Comparison of ENCODE assay signal across 10 cellular contexts in the genomic region with DNA sequence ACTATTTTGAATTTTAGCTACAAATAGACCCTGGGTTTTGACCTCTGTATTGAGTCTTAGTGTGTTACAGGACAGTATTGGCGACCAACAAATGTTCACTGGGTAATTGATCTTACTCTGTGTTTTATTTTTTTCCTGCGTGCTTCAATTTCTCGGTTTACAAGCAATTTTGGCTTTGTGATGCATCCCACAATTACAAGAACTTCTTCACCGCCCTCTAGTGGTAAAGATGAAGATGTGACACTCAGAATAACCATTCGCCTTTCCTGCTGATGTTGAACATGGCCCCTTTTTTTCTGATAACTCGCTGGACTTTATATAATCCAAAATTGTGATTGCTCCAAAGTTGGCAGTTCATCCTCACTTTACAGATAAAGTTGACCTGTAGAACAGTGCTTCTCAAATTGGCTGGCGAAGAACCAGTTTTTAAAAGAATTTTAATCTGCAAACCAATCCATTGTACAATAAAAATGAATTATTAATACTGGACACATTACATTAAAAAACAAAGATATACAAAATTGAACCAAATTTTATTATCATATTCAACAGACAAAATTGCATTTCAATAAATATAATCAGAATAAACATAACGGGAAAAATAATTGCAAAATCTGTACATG. TPM values are rescaled to one million over a fixed set of nuclear protein-coding genes. Genes with fewer than 3 reads are reported as not detected.
DNase-seq lines count a peak whose midpoint lies in the region; ATAC-seq and TF ChIP-seq lines count a peak whose summit lies in the region.
"Had no signal": no experiment of that assay in that cellular context is flagged by ENCODE, and none has a peak within 500 bp of the region (broad histone marks: within the 10 kb centered on the region; RNA-seq: fewer than 3 reads in every experiment).

No MANE protein-coding gene starts in this region.

- H3K4me1 ChIP-seq in left ventricle myocardium inferior (peaks cover 12% of the 10 kb centered on the region), gastrocnemius medialis (no peaks in the 10 kb centered on the region)

- no peak overlapping the region for H3K27ac Mint-ChIP-seq in activated CD8-positive, alpha-beta T cell treated with anti-CD3 and anti-CD28 coated beads, Interleukin-2, amount 10 ng/mL, durations not matched to agents 7 days and 5 days

- H3K4me3 ChIP-seq in left ventricle myocardium inferior (no peak overlapping the region), gastrocnemius medialis (no peak overlapping the region)
- H3K4me3 ChIP-seq: SK-N-MC, skin epidermis had no signal

- H3K36me3 ChIP-seq in left ventricle myocardium inferior (no peaks in the 10 kb centered on the region), gastrocnemius medialis (no peaks in the 10 kb centered on the region)

- H3K9me3 ChIP-seq in left ventricle myocardium inferior (replicated peaks) (no peaks in the 10 kb centered on the region), gastrocnemius medialis (no peaks in the 10 kb centered on the region)

- H3K27me3 ChIP-seq in left ventricle myocardium inferior (ENCODE audit: low read depth) (no peaks in the 10 kb centered on the region), gastrocnemius medialis (peaks cover 0 to 6% (median 0%) of the 10 kb centered on the region in 3 donors)

- no peaks in the 10 kb centered on the region for H3K9me3 Mint-ChIP-seq in activated CD8-positive, alpha-beta T cell treated with anti-CD3 and anti-CD28 coated beads, Interleukin-2, amount 10 ng/mL, durations not matched to agents 7 days and 5 days (ENCODE audit: insufficient read depth)

- in situ Hi-C loops in Caki2 (cut with HindIII; ENCODE audit: low pct_unique_long_range_greater_than_20kb, low sequenced_read_pairs), result no loop called here
- in situ Hi-C loops in gastrocnemius medialis (cut with MboI; ENCODE audit: low sequenced_read_pairs in 4 of 4), result loop anchor here (5.0 to 25.0 kb wide), 4 partner anchors 235 to 660 kb away; no protein-coding TSS in a partner anchor

- no peak for TF ChIP-seq POLR2A in gastrocnemius medialis (IDR thresholded peaks at IDR 0.05)

- no peak overlapping the region for H3K4me3 Mint-ChIP-seq in activated CD8-positive, alpha-beta T cell treated with anti-CD3 and anti-CD28 coated beads, Interleukin-2, amount 10 ng/mL, durations not matched to agents 7 days and 5 days

- H3K36me3 Mint-ChIP-seq in activated CD8-positive, alpha-beta T cell treated with anti-CD3 and anti-CD28 coated beads, Interleukin-2, amount 10 ng/mL, durations not matched to agents 7 days and 5 days (ENCODE audit: low read depth), result no peaks in the 10 kb centered on the region

- ATAC-seq in GM19452 (IDR thresholded peaks at IDR 0.05; ENCODE audit: unreplicated experiment) (peak; percentile 54), gastrocnemius medialis (peak; percentile 52 to 70), HG03460 (IDR thresholded peaks at IDR 0.05; ENCODE audit: unreplicated experiment) (no peak)
- peak; percentile 76 for ATAC-seq in activated CD8-positive, alpha-beta T cell treated with anti-CD3 and anti-CD28 coated beads, Interleukin-2, amount 10 ng/mL, durations not matched to agents 7 days and 5 days

- TF ChIP-seq CTCF in left ventricle myocardium inferior (IDR thresholded peaks at IDR 0.05; ENCODE audit: borderline replicate concordance) (peak; percentile 87), gastrocnemius medialis (IDR thresholded peaks at IDR 0.05 in 4 of 5, conservative IDR thresholded peaks at IDR 0.05 in 1 of 5) (peak; percentile 57 to 81 (median 72))

- peaks cover 24% of the 10 kb centered on the region for H3K27me3 Mint-ChIP-seq in activated CD8-positive, alpha-beta T cell treated with anti-CD3 and anti-CD28 coated beads, Interleukin-2, amount 10 ng/mL, durations not matched to agents 7 days and 5 days (ENCODE audit: low read depth)

- H3K27ac ChIP-seq in left ventricle myocardium inferior (replicated peaks) (no peak overlapping the region), gastrocnemius medialis (no peak overlapping the region)
- H3K27ac ChIP-seq: SK-N-MC, skin epidermis had no signal

- H3K4me1 Mint-ChIP-seq in activated CD8-positive, alpha-beta T cell treated with anti-CD3 and anti-CD28 coated beads, Interleukin-2, amount 10 ng/mL, durations not matched to agents 7 days and 5 days (ENCODE audit: low read depth), result peaks cover 13% of the 10 kb centered on the region

- intact Hi-C loops in left ventricle myocardium inferior (cut with micrococcal nuclease) (loop anchor here (2.0 kb wide), 1 partner anchor 236 kb away; no protein-coding TSS in a partner anchor), gastrocnemius medialis (cut with DNase I; ENCODE audit: low total_unique reads) (loop anchor here (1.0 to 5.0 kb wide), 4 partner anchors 195 to 665 kb away; no protein-coding TSS in a partner anchor)

- CTCF ChIA-PET in activated CD8-positive, alpha-beta T cell treated with anti-CD3 and anti-CD28 coated beads, Interleukin-2, amount 10 ng/mL, durations not matched to agents 7 days and 5 days (lab: Charles Lee), result interaction anchor here (0.6 to 7.3 kb wide), 48 partner anchors 9 to 440 kb away, joined by 3 to 94 read pairs (median 4); partner anchors contain the start of gene SMNDC1

- POLR2A ChIA-PET in activated CD8-positive, alpha-beta T cell treated with anti-CD3 and anti-CD28 coated beads, Interleukin-2, amount 10 ng/mL, durations not matched to agents 7 days and 5 days (lab: Charles Lee), result interaction anchor here (0.5 to 1.2 kb wide), 5 partner anchors 21 to 242 kb away, joined by 4 to 5 read pairs (median 5); no protein-coding TSS in a partner anchor

- DNase-seq in Caki2 (ENCODE audit: low read depth) (peak; percentile 47), NCI-H2029 treated with DMSO at 0.1 percent for 48 hours (lab: John Stamatoyannopoulos, UW) (peak; percentile 2), left ventricle myocardium inferior (no peak), gastrocnemius medialis (no peak), NCI-H226 (no peak)
- DNase-seq in activated CD8-positive, alpha-beta T cell treated with anti-CD3 and anti-CD28 coated beads, Interleukin-2, amount 10 ng/mL, durations not matched to agents 7 days and 5 days, result peak; percentile 45

RNA-seq across cellular contexts. Expression of gene SMC3, which starts 20.2 kb away (rescaled TPM):
- 15.9 and 16.5 TPM in 2 replicates for total RNA-seq in Caki2 (2014; rRNA removed; shearing (Covaris generic); ENCODE audit: low replicate concordance)
- 10 to 100 TPM; 75.6 to 82.2 TPM for total RNA-seq in activated CD8-positive, alpha-beta T cell treated with anti-CD3 and anti-CD28 coated beads, Interleukin-2, amount 10 ng/mL, durations not matched to agents 7 days and 5 days
- 20.9 TPM for total RNA-seq in left ventricle myocardium inferior
- total RNA-seq in gastrocnemius medialis, result 10 to 100 TPM; 19.5 to 25.9 (median 21.9) TPM

RNA-seq across cellular contexts. Expression of gene DUSP5, which starts 49.5 kb away (rescaled TPM):
- total RNA-seq in Caki2 (2014; rRNA removed; shearing (Covaris generic); ENCODE audit: low replicate concordance), result 24.0 and 29.1 TPM in 2 replicates
- total RNA-seq in activated CD8-positive, alpha-beta T cell treated with anti-CD3 and anti-CD28 coated beads, Interleukin-2, amount 10 ng/mL, durations not matched to agents 7 days and 5 days, result 10 to 100 TPM; 26.8 to 27.8 TPM
- 15.0 TPM for total RNA-seq in left ventricle myocardium inferior
- 1 to 10 TPM in 2 of 4 donors, under 1 TPM in 1, not detected in 1; 0.75 to 2.8 (median 2.5) TPM for total RNA-seq in gastrocnemius medialis

Comparison
In these comparisons a context has a peak if more than half of its experiments do, and no peak if none do; other contexts are left out.
1. DNase-seq: peak in Caki2 (single experiment), NCI-H2029 treated with DMSO at 0.1 percent for 48 hours (single experiment) and activated CD8-positive, alpha-beta T cell treated with anti-CD3 and anti-CD28 coated beads, Interleukin-2, amount 10 ng/mL, durations not matched to agents 7 days and 5 days (single experiment); none in left ventricle myocardium inferior (single experiment), gastrocnemius medialis (0 of 2) and NCI-H226 (single experiment).